In genomic region chr6:3297909-3298308, GRCh38 we compare ENCODE assay signal across 1 cellular context.
TF ChIP-seq lines count a peak whose summit lies in the region.

No MANE protein-coding gene starts in this region.

TF ChIP-seq in K562, 482 proteins besides CTCF, POLR2A, EP300 and RAD21:
- TF ChIP-seq SRSF1 (IDR thresholded peaks at IDR 0.05; ENCODE audit: low read depth, low read length) (no peak), TFAP4 (CRISPR knock-in tag; IDR thresholded peaks at IDR 0.05; ENCODE audit: borderline replicate concordance) (peak; percentile 15; the same call in 1 of the 2 replicates), HDAC2 (IDR thresholded peaks at IDR 0.05) (no peak)
